ENCODE assay signal across 15 cellular contexts in genomic region chr17:77432791-77433190, GRCh38.
A peak's percentile ranks its signal among the peaks of the same experiment; 100 is the strongest.
DNase-seq lines count a peak whose midpoint lies in the region; ATAC-seq and TF ChIP-seq lines count a peak whose summit lies in the region.
"Had no signal": no experiment of that assay in that cellular context is flagged by ENCODE, and none has a peak within 500 bp of the region (broad histone marks: within the 10 kb centered on the region; RNA-seq: fewer than 3 reads in every experiment).

No MANE protein-coding gene starts in this region.

- H3K79me2 ChIP-seq in trophoblast cell (ENCODE audit: control insufficient read depth, insufficient read depth, low read length, poor library complexity), result no peaks in the 10 kb centered on the region

- POLR2A ChIA-PET in activated CD4-positive, alpha-beta T cell treated with anti-CD3 and anti-CD28 coated beads, Interleukin-2, amount 10 ng/mL, durations not matched to agents 7 days and 5 days (lab: Charles Lee), result interaction anchor here (0.5 to 0.7 kb wide), 2 partner anchors 29 to 102 kb away, joined by 3 to 4 read pairs; no protein-coding TSS in a partner anchor

- WGBS in trophoblast cell (ENCODE audit: extremely low coverage, insufficient coverage, insufficient read length), result no CpG with 5 or more reads among the region's 10 CpGs

- no peak overlapping the region for H4K8ac ChIP-seq in trophoblast cell (ENCODE audit: low read depth, low read length)

- peak overlapping the region; percentile 8 for H3K18ac ChIP-seq in trophoblast cell (ENCODE audit: low read length)

- no peaks in the 10 kb centered on the region for H3K9me3 Mint-ChIP-seq in activated CD4-positive, alpha-beta T cell treated with anti-CD3 and anti-CD28 coated beads, Interleukin-2, amount 10 ng/mL, durations not matched to agents 7 days and 5 days
- no peaks in the 10 kb centered on the region for H3K9me3 Mint-ChIP-seq in central memory CD8-positive, alpha-beta T cell

- TF ChIP-seq POLR2A in Peyer's patch (IDR thresholded peaks at IDR 0.05), result no peak

- H2BK120ac ChIP-seq in trophoblast cell (ENCODE audit: insufficient read depth, low read length, poor library complexity), result no peak overlapping the region

- no peak overlapping the region for H4K91ac ChIP-seq in trophoblast cell (ENCODE audit: low read depth, low read length)

- no peak for ATAC-seq in central memory CD8-positive, alpha-beta T cell (replicated peaks; ENCODE audit: extremely low read depth, poor library complexity, severe bottlenecking)
- no peak for ATAC-seq in GM18498 (IDR thresholded peaks at IDR 0.05; ENCODE audit: unreplicated experiment)
- ATAC-seq: upper lobe of right lung had no signal

- TF ChIP-seq CTCF in Peyer's patch (IDR thresholded peaks at IDR 0.05), result no peak

- no peaks in the 10 kb centered on the region for H3K27me3 Mint-ChIP-seq in activated CD4-positive, alpha-beta T cell treated with anti-CD3 and anti-CD28 coated beads, Interleukin-2, amount 10 ng/mL, durations not matched to agents 7 days and 5 days
- no peaks in the 10 kb centered on the region for H3K27me3 Mint-ChIP-seq in central memory CD8-positive, alpha-beta T cell

- CTCF ChIA-PET in activated CD4-positive, alpha-beta T cell treated with anti-CD3 and anti-CD28 coated beads, Interleukin-2, amount 10 ng/mL, durations not matched to agents 7 days and 5 days (lab: Charles Lee), result interaction anchor here (1.0 to 4.6 kb wide), 7 partner anchors 8 to 33 kb away, joined by 3 to 56 read pairs (median 5); no protein-coding TSS in a partner anchor

- H3K27me3 ChIP-seq in trophoblast cell (ENCODE audit: insufficient read depth, low read length) (no peaks in the 10 kb centered on the region), Peyer's patch (no peaks in the 10 kb centered on the region)
- H3K27me3 ChIP-seq: breast epithelium, upper lobe of right lung had no signal

- H3K36me3 ChIP-seq in KOPT-K1 (ENCODE audit: insufficient read depth, low read length), result no peaks in the 10 kb centered on the region
- H3K36me3 ChIP-seq in trophoblast cell (ENCODE audit: control insufficient read depth in 1 of 2, insufficient read depth in 2 of 2, low read length in 2 of 2), result peaks cover 0 to 3% of the 10 kb centered on the region in 2 experiments
- H3K36me3 ChIP-seq in Peyer's patch, result no peaks in the 10 kb centered on the region
- H3K36me3 ChIP-seq: breast epithelium, upper lobe of right lung had no signal

- no peak overlapping the region for H2AK5ac ChIP-seq in trophoblast cell (ENCODE audit: low read length)

- no peak overlapping the region for H3K4ac ChIP-seq in trophoblast cell (ENCODE audit: low read depth, low read length)

- H3K9ac ChIP-seq in trophoblast cell (ENCODE audit: low read length), result no peak overlapping the region

- peaks cover 48% of the 10 kb centered on the region for H3K36me3 Mint-ChIP-seq in activated CD4-positive, alpha-beta T cell treated with anti-CD3 and anti-CD28 coated beads, Interleukin-2, amount 10 ng/mL, durations not matched to agents 7 days and 5 days (ENCODE audit: low read depth)
- peaks cover 4% of the 10 kb centered on the region for H3K36me3 Mint-ChIP-seq in central memory CD8-positive, alpha-beta T cell (ENCODE audit: insufficient read depth)

- H2BK5ac ChIP-seq in trophoblast cell (ENCODE audit: low read depth, low read length, poor library complexity), result no peak overlapping the region

- peak overlapping the region; percentile 97 for H3K27ac Mint-ChIP-seq in activated CD4-positive, alpha-beta T cell treated with anti-CD3 and anti-CD28 coated beads, Interleukin-2, amount 10 ng/mL, durations not matched to agents 7 days and 5 days
- peak overlapping the region; percentile 57 for H3K27ac Mint-ChIP-seq in central memory CD8-positive, alpha-beta T cell (ENCODE audit: low read depth)

- H3K9me3 ChIP-seq in KOPT-K1 (ENCODE audit: insufficient read depth, low read length, poor library complexity, severe bottlenecking) (no peaks in the 10 kb centered on the region), trophoblast cell (ENCODE audit: insufficient read depth, low read depth, low read length) (no peaks in the 10 kb centered on the region), Peyer's patch (no peaks in the 10 kb centered on the region)
- H3K9me3 ChIP-seq: breast epithelium, upper lobe of right lung had no signal

- H3K4me1 ChIP-seq in trophoblast cell (ENCODE audit: control insufficient read depth in 1 of 2, insufficient read depth in 2 of 2, low read length in 2 of 2) (peaks cover 21 to 33% of the 10 kb centered on the region in 2 experiments), Peyer's patch (peaks cover 0 to 87% (median 77%) of the 10 kb centered on the region in 4 donors)

- peak overlapping the region; percentile 70 for H3K4me3 Mint-ChIP-seq in activated CD4-positive, alpha-beta T cell treated with anti-CD3 and anti-CD28 coated beads, Interleukin-2, amount 10 ng/mL, durations not matched to agents 7 days and 5 days
- H3K4me3 Mint-ChIP-seq in central memory CD8-positive, alpha-beta T cell, result peak overlapping the region; percentile 77

- H3K79me1 ChIP-seq in trophoblast cell (ENCODE audit: low read length), result no peaks in the 10 kb centered on the region

- H3K27ac ChIP-seq in KOPT-K1 (ENCODE audit: low read depth, low read length, poor library complexity, severe bottlenecking) (peak overlapping the region; percentile 98), trophoblast cell (ENCODE audit: low read depth, low read length) (no peak overlapping the region), Peyer's patch (peak overlapping the region in 1 of 4 donors; percentile 98)
- H3K27ac ChIP-seq: epithelial cell of prostate, upper lobe of right lung had no signal

- no peak overlapping the region for H3K4me2 ChIP-seq in trophoblast cell (ENCODE audit: low read length)

- no peak overlapping the region for H3K4me3 ChIP-seq in trophoblast cell (ENCODE audit: low read depth, low read length)
- peak overlapping the region in 1 of 4 donors; percentile 9 for H3K4me3 ChIP-seq in Peyer's patch
- H3K4me3 ChIP-seq: upper lobe of right lung had no signal

- no peak overlapping the region for H2BK12ac ChIP-seq in trophoblast cell (ENCODE audit: low read length)

- H3K14ac ChIP-seq in trophoblast cell (ENCODE audit: low read length), result no peak overlapping the region

- H4K12ac ChIP-seq in trophoblast cell (ENCODE audit: low read depth, low read length), result no peak overlapping the region

- peaks cover 96% of the 10 kb centered on the region for H3K4me1 Mint-ChIP-seq in activated CD4-positive, alpha-beta T cell treated with anti-CD3 and anti-CD28 coated beads, Interleukin-2, amount 10 ng/mL, durations not matched to agents 7 days and 5 days
- peaks cover 72% of the 10 kb centered on the region for H3K4me1 Mint-ChIP-seq in central memory CD8-positive, alpha-beta T cell

- H2AFZ ChIP-seq in trophoblast cell (ENCODE audit: insufficient read depth, low read length, poor library complexity), result no peak overlapping the region

- peak; percentile 37 for DNase-seq in activated CD4-positive, alpha-beta T cell treated with anti-CD3 and anti-CD28 coated beads, Interleukin-2, amount 10 ng/mL, durations not matched to agents 7 days and 5 days
- DNase-seq in activated CD4-positive, alpha-beta T cell treated with anti-CD3 and anti-CD28 coated beads for 4 hours, result no peak
- no peak for DNase-seq in central memory CD8-positive, alpha-beta T cell (ENCODE audit: low spot score in 2 of 2)
- no peak for DNase-seq in trophoblast cell
- no peak for DNase-seq in midbrain (lab: John Stamatoyannopoulos, UW)
- DNase-seq in Peyer's patch, result no peak
- DNase-seq: DMS79 treated with DMSO at 0.1 percent for 48 hours; Kasumi-1; NCI-H2081; NK-92 treated with Interleukin-12 subunit alpha and Interleukin-12 subunit beta, amount 100 ng/mL, for 24 hours; upper lobe of right lung had no signal

- no peak overlapping the region for H3K23ac ChIP-seq in trophoblast cell (ENCODE audit: low read length)
